In the genomic region with DNA sequence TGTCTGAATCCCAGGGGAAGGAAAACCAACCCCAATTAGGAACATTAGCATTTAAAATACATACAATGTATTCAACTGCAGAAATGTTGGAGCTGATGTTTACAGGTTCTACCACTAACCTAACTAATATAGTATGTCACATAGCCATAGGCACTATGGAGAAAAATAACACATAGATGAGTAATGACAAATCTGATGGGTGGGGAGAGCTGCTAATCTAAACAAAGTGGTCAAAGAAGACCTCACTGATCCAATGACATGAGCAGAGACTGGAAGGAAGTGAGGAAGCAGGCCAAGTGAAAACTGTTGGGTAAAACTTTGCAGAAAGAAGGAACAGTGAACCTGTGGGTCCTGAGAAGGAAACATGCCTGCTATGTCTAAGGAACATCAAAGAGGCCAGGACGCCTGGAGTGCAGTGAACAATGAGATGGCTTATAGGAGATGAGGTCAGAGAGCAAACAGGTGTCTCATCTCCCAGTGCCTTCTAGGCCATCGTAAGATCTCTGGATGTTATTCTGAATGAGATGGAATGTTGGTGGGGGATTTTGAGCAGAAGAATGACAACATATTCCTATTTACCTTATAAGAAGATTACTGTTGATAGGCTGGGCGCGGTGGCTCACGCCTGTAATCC, we compare ENCODE assay signal across 2 cellular contexts.
TF ChIP-seq lines count a peak whose summit lies in the region.

No MANE protein-coding gene starts in this region.

TF ChIP-seq in A549, 52 proteins besides CTCF, POLR2A, EP300 and RAD21:
- TF ChIP-seq, protein P1, sequence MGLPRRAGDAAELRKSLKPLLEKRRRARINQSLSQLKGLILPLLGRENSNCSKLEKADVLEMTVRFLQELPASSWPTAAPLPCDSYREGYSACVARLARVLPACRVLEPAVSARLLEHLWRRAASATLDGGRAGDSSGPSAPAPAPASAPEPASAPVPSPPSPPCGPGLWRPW (IDR thresholded peaks at IDR 0.05), result no peak
- TF ChIP-seq CBX2 (IDR thresholded peaks at IDR 0.05; ENCODE audit: borderline replicate concordance, low read depth) (no peak), RNF2 (IDR thresholded peaks at IDR 0.05; ENCODE audit: borderline replicate concordance, low read depth) (no peak), CHD2 (IDR thresholded peaks at IDR 0.05; ENCODE audit: low read length, partially characterized antibody) (no peak), PHF8 (IDR thresholded peaks at IDR 0.05; ENCODE audit: borderline replicate concordance, low read depth) (no peak), RFX5 (IDR thresholded peaks at IDR 0.05) (no peak)
- TF ChIP-seq, protein P2, sequence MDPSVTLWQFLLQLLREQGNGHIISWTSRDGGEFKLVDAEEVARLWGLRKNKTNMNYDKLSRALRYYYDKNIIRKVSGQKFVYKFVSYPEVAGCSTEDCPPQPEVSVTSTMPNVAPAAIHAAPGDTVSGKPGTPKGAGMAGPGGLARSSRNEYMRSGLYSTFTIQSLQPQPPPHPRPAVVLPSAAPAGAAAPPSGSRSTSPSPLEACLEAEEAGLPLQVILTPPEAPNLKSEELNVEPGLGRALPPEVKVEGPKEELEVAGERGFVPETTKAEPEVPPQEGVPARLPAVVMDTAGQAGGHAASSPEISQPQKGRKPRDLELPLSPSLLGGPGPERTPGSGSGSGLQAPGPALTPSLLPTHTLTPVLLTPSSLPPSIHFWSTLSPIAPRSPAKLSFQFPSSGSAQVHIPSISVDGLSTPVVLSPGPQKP (IDR thresholded peaks at IDR 0.05; ENCODE audit: low read depth, low read length), result no peak
- TF ChIP-seq, protein P3, sequence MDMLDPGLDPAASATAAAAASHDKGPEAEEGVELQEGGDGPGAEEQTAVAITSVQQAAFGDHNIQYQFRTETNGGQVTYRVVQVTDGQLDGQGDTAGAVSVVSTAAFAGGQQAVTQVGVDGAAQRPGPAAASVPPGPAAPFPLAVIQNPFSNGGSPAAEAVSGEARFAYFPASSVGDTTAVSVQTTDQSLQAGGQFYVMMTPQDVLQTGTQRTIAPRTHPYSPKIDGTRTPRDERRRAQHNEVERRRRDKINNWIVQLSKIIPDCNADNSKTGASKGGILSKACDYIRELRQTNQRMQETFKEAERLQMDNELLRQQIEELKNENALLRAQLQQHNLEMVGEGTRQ (IDR thresholded peaks at IDR 0.05), result no peak

TF ChIP-seq in IMR-90, 13 proteins besides CTCF, POLR2A, EP300 and RAD21:
- TF ChIP-seq BHLHE40 (IDR thresholded peaks at IDR 0.05; ENCODE audit: low read depth, low read length), result no peak
- TF ChIP-seq NFE2L2 (IDR thresholded peaks at IDR 0.05; ENCODE audit: low read depth, low read length), result no peak
- TF ChIP-seq, protein P3 (IDR thresholded peaks at IDR 0.05; ENCODE audit: low read depth, low read length), result no peak
